15 cellular contexts compared by ENCODE assay signal in genomic region chr6:82169138-82169876, GRCh38.
DNase-seq lines count a peak whose midpoint lies in the region; ATAC-seq and TF ChIP-seq lines count a peak whose summit lies in the region.
"Had no signal": no experiment of that assay in that cellular context is flagged by ENCODE, and none has a peak within 500 bp of the region (broad histone marks: within the 10 kb centered on the region; RNA-seq: fewer than 3 reads in every experiment).

No MANE protein-coding gene starts in this region.

- 56% methylated on average over 2 of the region's 2 CpGs for WGBS in SK-N-SH (ENCODE audit: low lambda C conversion rate)

- H3K4me3 Mint-ChIP-seq in mesothelial cell of epicardium (no peak overlapping the region), WTC11 (no peak overlapping the region)
- H3K4me3 Mint-ChIP-seq: CD4-positive, CD25-positive, alpha-beta regulatory T cell had no signal

- H3K9me3 ChIP-seq in HEK293 (ENCODE audit: control insufficient read depth, insufficient read depth, low read depth, low read length) (no peaks in the 10 kb centered on the region), SK-N-SH (no peaks in the 10 kb centered on the region), left ventricle myocardium inferior (replicated peaks) (no peaks in the 10 kb centered on the region)
- H3K9me3 ChIP-seq in effector memory CD4-positive, alpha-beta T cell (ENCODE audit: control insufficient read depth, low read length) = no peaks in the 10 kb centered on the region
- H3K9me3 ChIP-seq: BE2C, Caco-2, HAP-1 had no signal

- no peak overlapping the region for H3K27ac ChIP-seq in HEK293 (ENCODE audit: extremely low read depth, low read depth, low read length)
- H3K27ac ChIP-seq in SK-N-SH (ENCODE audit: low read depth in 2 of 2, low read length in 1 of 2) = peak overlapping the region; percentile 23 to 77; a peak in 3 of 4 replicates
- H3K27ac ChIP-seq in left ventricle myocardium inferior (replicated peaks) = peak overlapping the region; percentile 87
- H3K27ac ChIP-seq in effector memory CD4-positive, alpha-beta T cell (ENCODE audit: insufficient read depth, low read length, poor library complexity, severe bottlenecking) = no peak overlapping the region
- H3K27ac ChIP-seq: GM23248 had no signal

- ATAC-seq in WTC11 = no peak
- no peak for ATAC-seq in HG02973 (IDR thresholded peaks at IDR 0.05; ENCODE audit: unreplicated experiment)

- H3K4me2 ChIP-seq in SK-N-SH = no peak overlapping the region

- TF ChIP-seq CTCF in HEK293 (tag by site-specific recombination; IDR thresholded peaks at IDR 0.05) = no peak
- TF ChIP-seq CTCF in SK-N-SH (IDR thresholded peaks at IDR 0.05) = no peak
- no peak for TF ChIP-seq CTCF in left ventricle myocardium inferior (IDR thresholded peaks at IDR 0.05; ENCODE audit: borderline replicate concordance)
- TF ChIP-seq CTCF in mesothelial cell of epicardium (IDR thresholded peaks at IDR 0.05; ENCODE audit: unreplicated experiment) = no peak
- no peak for TF ChIP-seq CTCF in WTC11 (IDR thresholded peaks at IDR 0.05)

- H4K20me1 ChIP-seq in SK-N-SH (ENCODE audit: insufficient read depth) = no peaks in the 10 kb centered on the region

- CTCF ChIA-PET in HEK293 (lab: Yijun Ruan, JAX) (interaction anchor here (0.6 to 1.2 kb wide), 4 partner anchors 7 to 104 kb away, joined by 3 to 5 read pairs (median 4); no protein-coding TSS in a partner anchor), SK-N-SH (lab: Yijun Ruan, JAX) (interaction anchor here (0.7 to 1.6 kb wide), 4 partner anchors 9 to 896 kb away, joined by 3 to 4 read pairs (median 3); partner anchors contain the start of gene UBE3D), WTC11 (lab: Charles Lee) (no interaction called here)

- H3K4me3 ChIP-seq in HEK293 (ENCODE audit: low read depth, low read length) (no peak overlapping the region), SK-N-SH (ENCODE audit: low read depth in 2 of 2, low read length in 1 of 2) (no peak overlapping the region), left ventricle myocardium inferior (no peak overlapping the region)
- no peak overlapping the region for H3K4me3 ChIP-seq in effector memory CD4-positive, alpha-beta T cell (ENCODE audit: insufficient read depth, low read depth, low read length, poor library complexity, severe bottlenecking)
- H3K4me3 ChIP-seq: GM23248, HAP-1 had no signal

- H3K27me3 ChIP-seq in SK-N-SH (ENCODE audit: insufficient read depth) = no peaks in the 10 kb centered on the region
- no peaks in the 10 kb centered on the region for H3K27me3 ChIP-seq in left ventricle myocardium inferior (ENCODE audit: low read depth)
- no peaks in the 10 kb centered on the region for H3K27me3 ChIP-seq in effector memory CD4-positive, alpha-beta T cell (replicated peaks; ENCODE audit: control insufficient read depth, insufficient read depth, low read length, poor library complexity, severe bottlenecking)
- H3K27me3 ChIP-seq: BE2C had no signal

- H3K79me2 ChIP-seq in SK-N-SH (ENCODE audit: insufficient read depth) = 0 out of 2 replicates have a peak, but pooled peaks cover 3% of the 10 kb centered on the region

- H3K9me3 Mint-ChIP-seq in mesothelial cell of epicardium (peaks cover 14% of the 10 kb centered on the region), WTC11 (no peaks in the 10 kb centered on the region)
- H3K9me3 Mint-ChIP-seq: CD4-positive, CD25-positive, alpha-beta regulatory T cell had no signal

- H3K27me3 Mint-ChIP-seq in mesothelial cell of epicardium (ENCODE audit: low read depth) = no peaks in the 10 kb centered on the region
- no peaks in the 10 kb centered on the region for H3K27me3 Mint-ChIP-seq in WTC11 (ENCODE audit: low read depth)
- H3K27me3 Mint-ChIP-seq: CD4-positive, CD25-positive, alpha-beta regulatory T cell had no signal

- H2AFZ ChIP-seq in SK-N-SH (ENCODE audit: low read depth) = no peak overlapping the region
- H2AFZ ChIP-seq: GM23248 had no signal

- H3K9me2 ChIP-seq in SK-N-SH = no peaks in the 10 kb centered on the region

- H3K27ac Mint-ChIP-seq in mesothelial cell of epicardium (peak overlapping the region; percentile 47), WTC11 (no peak overlapping the region)
- H3K27ac Mint-ChIP-seq: CD4-positive, CD25-positive, alpha-beta regulatory T cell had no signal

- POLR2A ChIA-PET in HEK293 (lab: Yijun Ruan, JAX) = no interaction called here
- POLR2A ChIA-PET in SK-N-SH (lab: Yijun Ruan, JAX) = no interaction called here
- POLR2A ChIA-PET in WTC11 (lab: Charles Lee) = no interaction called here

- TF ChIP-seq EP300 in SK-N-SH (IDR thresholded peaks at IDR 0.05; ENCODE audit: borderline replicate concordance in 1 of 2, low read depth in 1 of 2, low read length in 1 of 2) = peak in 1 of 2 experiments; percentile 45; a peak in 1 of 4 replicates

- H3K9ac ChIP-seq in SK-N-SH = no peak overlapping the region
- H3K9ac ChIP-seq: GM23248 had no signal

- intact Hi-C loops in left ventricle myocardium inferior (cut with micrococcal nuclease) = no loop called here

- peaks cover 34% of the 10 kb centered on the region for H3K36me3 Mint-ChIP-seq in mesothelial cell of epicardium
- H3K36me3 Mint-ChIP-seq in WTC11 = peaks cover 27% of the 10 kb centered on the region

- peaks cover 14% of the 10 kb centered on the region for H3F3A ChIP-seq in SK-N-SH (replicated peaks; ENCODE audit: insufficient read depth)

- no peak for TF ChIP-seq RAD21 in SK-N-SH (IDR thresholded peaks at IDR 0.05; ENCODE audit: low read length)

- DNase-seq in SK-N-SH (peak; percentile 15), left ventricle myocardium inferior (no peak), mesothelial cell of epicardium (ENCODE audit: low spot score in 2 of 2, unreplicated experiment in 2 of 2) (no peak), WTC11 (ENCODE audit: low spot score) (no peak)
- DNase-seq in effector memory CD4-positive, alpha-beta T cell = no peak
- DNase-seq: ACHN; BE2C; C1 segment of cervical spinal cord; Caco-2; CD4-positive, CD25-positive, alpha-beta regulatory T cell; GM23248; IMR-90 had no signal

- no peaks in the 10 kb centered on the region for H3K4me1 ChIP-seq in HEK293 (ENCODE audit: control insufficient read depth, insufficient read depth, low read length)
- peaks cover 0 to 11% of the 10 kb centered on the region in 2 experiments; a peak in 2 of 4 replicates for H3K4me1 ChIP-seq in SK-N-SH (ENCODE audit: control insufficient read depth in 1 of 2, insufficient read depth in 2 of 2, low read depth in 1 of 2, low read length in 1 of 2)
- H3K4me1 ChIP-seq in left ventricle myocardium inferior = peaks cover 30% of the 10 kb centered on the region
- H3K4me1 ChIP-seq in effector memory CD4-positive, alpha-beta T cell (ENCODE audit: control insufficient read depth, insufficient read depth, low read length, poor library complexity, severe bottlenecking) = no peaks in the 10 kb centered on the region
- H3K4me1 ChIP-seq: Caco-2, HAP-1 had no signal

- H3K36me3 ChIP-seq in HEK293 (ENCODE audit: control insufficient read depth in 2 of 2, insufficient read depth in 1 of 2, low read length in 2 of 2) (peaks cover 35 to 64% of the 10 kb centered on the region in 2 experiments), SK-N-SH (replicated peaks in 1 of 2; ENCODE audit: control insufficient read depth in 1 of 2, insufficient read depth in 2 of 2, low read length in 1 of 2) (peaks cover 70 to 85% of the 10 kb centered on the region in 2 experiments), left ventricle myocardium inferior (peaks cover 47% of the 10 kb centered on the region)
- H3K36me3 ChIP-seq in effector memory CD4-positive, alpha-beta T cell (ENCODE audit: control insufficient read depth, insufficient read depth, low read length) = peaks cover 24% of the 10 kb centered on the region

- H3K4me1 Mint-ChIP-seq in mesothelial cell of epicardium (peaks cover 11% of the 10 kb centered on the region), WTC11 (no peaks in the 10 kb centered on the region)

TF ChIP-seq in HEK293, 187 proteins besides CTCF, POLR2A, EP300 and RAD21 (continues in another document):
- TF ChIP-seq ZNF843 (tag by site-specific recombination; IDR thresholded peaks at IDR 0.05) = 0 out of 2 replicates have a peak, but pooled peaks have one; percentile 22
- no peak for TF ChIP-seq ZNF394 (tag by site-specific recombination; IDR thresholded peaks at IDR 0.05; ENCODE audit: borderline replicate concordance)
- no peak for TF ChIP-seq ZNF76 (tag by site-specific recombination; IDR thresholded peaks at IDR 0.05; ENCODE audit: borderline replicate concordance, low read depth)
- no peak for TF ChIP-seq ZNF302 (tag by site-specific recombination; IDR thresholded peaks at IDR 0.05; ENCODE audit: low read depth)
- TF ChIP-seq ZNF585B (tag by site-specific recombination; IDR thresholded peaks at IDR 0.05) = no peak
- no peak for TF ChIP-seq ZNF37A (tag by site-specific recombination; IDR thresholded peaks at IDR 0.05)
- peak; percentile 35; the same call in 1 of the 2 replicates for TF ChIP-seq BCL11B (tag by site-specific recombination; IDR thresholded peaks at IDR 0.05; ENCODE audit: low read depth)

TF ChIP-seq in SK-N-SH, 30 proteins besides CTCF, POLR2A, EP300 and RAD21 (continues in another document):
- peak; percentile 61 for TF ChIP-seq GATA2 (CRISPR knock-in tag; IDR thresholded peaks at IDR 0.05)
- TF ChIP-seq MAX (IDR thresholded peaks at IDR 0.05; ENCODE audit: low read depth) = no peak
- TF ChIP-seq TEAD4 (IDR thresholded peaks at IDR 0.05; ENCODE audit: borderline replicate concordance, insufficient read depth) = no peak
- TF ChIP-seq FOXJ3 (CRISPR knock-in tag; IDR thresholded peaks at IDR 0.05) = no peak

TF ChIP-seq in WTC11, 78 proteins besides CTCF, POLR2A, EP300 and RAD21 (continues in another document):
- TF ChIP-seq, protein P1, sequence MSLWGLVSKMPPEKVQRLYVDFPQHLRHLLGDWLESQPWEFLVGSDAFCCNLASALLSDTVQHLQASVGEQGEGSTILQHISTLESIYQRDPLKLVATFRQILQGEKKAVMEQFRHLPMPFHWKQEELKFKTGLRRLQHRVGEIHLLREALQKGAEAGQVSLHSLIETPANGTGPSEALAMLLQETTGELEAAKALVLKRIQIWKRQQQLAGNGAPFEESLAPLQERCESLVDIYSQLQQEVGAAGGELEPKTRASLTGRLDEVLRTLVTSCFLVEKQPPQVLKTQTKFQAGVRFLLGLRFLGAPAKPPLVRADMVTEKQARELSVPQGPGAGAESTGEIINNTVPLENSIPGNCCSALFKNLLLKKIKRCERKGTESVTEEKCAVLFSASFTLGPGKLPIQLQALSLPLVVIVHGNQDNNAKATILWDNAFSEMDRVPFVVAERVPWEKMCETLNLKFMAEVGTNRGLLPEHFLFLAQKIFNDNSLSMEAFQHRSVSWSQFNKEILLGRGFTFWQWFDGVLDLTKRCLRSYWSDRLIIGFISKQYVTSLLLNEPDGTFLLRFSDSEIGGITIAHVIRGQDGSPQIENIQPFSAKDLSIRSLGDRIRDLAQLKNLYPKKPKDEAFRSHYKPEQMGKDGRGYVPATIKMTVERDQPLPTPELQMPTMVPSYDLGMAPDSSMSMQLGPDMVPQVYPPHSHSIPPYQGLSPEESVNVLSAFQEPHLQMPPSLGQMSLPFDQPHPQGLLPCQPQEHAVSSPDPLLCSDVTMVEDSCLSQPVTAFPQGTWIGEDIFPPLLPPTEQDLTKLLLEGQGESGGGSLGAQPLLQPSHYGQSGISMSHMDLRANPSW (CRISPR knock-in tag; conservative IDR thresholded peaks at IDR 0.05; ENCODE audit: low read depth) = no peak

Comparison
In these comparisons a context has a peak if more than half of its experiments do, and no peak if none do; other contexts are left out.
1. H3K27ac ChIP-seq: peak in SK-N-SH (2 of 2) and left ventricle myocardium inferior (single experiment); none in HEK293 (single experiment) and effector memory CD4-positive, alpha-beta T cell (single experiment).